Comparison of ENCODE assay signal across 8 cellular contexts in the genomic region with DNA sequence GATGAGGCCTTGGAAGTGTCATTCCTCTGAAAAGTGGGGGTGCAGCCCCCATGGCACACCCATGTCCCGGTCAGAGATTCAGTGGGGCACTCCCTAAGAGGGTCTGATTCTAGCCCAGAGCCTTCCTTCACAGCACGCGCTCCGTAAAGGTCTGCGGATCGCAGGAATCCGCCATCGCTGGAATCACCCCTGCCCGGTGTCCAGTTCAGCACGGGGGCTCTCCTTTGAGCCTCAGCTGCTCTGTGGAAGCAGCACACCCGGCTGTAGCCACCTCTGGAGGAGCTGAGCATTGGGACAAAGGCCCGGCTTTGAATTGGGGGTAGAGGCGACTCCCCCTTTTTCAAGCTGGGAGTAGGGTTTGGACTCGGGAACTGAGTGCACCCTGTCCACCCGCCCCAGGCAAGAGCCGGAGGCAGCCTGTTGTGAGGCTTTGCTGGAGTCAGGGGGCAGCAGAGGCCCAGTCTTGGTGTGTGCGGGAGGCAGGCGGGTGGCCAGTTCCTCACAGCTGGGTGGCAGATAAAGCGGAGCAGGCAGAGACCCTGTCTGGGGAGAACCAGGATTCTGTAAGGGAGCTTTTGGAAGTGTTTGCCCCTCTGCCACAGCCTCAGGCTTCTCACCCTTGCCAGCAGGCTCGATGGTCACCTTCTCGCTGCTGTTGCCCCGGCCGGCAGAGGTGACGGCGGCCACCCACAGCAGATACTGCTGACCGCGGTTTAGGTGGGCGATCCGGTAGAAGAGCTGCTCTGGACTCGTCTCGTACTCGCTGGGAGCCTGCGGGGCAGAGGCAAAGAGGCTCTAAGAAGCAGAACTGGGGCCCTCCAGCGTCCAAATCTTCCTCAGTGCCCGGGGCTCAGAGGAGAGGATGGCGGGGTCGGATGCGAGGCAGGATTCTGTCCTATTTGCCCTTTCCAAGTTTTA.
DNase-seq lines count a peak whose midpoint lies in the region; ATAC-seq and TF ChIP-seq lines count a peak whose summit lies in the region.

No MANE protein-coding gene starts in this region.

- DNase-seq in AG08395 (ENCODE audit: low spot score) (peak; percentile 75), GM12865 (ENCODE audit: low read depth) (peak; percentile 35), NCI-H526 treated with DMSO at 0.1 percent for 48 hours (lab: John Stamatoyannopoulos, UW) (peak; percentile 65), dermis blood vessel endothelial cell (peak; percentile 55), mucosa of descending colon (peak in 2 of 3 donors; percentile 56 to 65), NCI-H128 (lab: John Stamatoyannopoulos, UW; ENCODE audit: unreplicated experiment) (no peak), DMS114 treated with DMSO at 0.1 percent for 48 hours (lab: John Stamatoyannopoulos, UW; ENCODE audit: unreplicated experiment) (no peak), NAMALWA (ENCODE audit: low spot score) (no peak)

- H3K9me3 ChIP-seq in mucosa of descending colon, result no peaks in the 10 kb centered on the region

- no peaks in the 10 kb centered on the region for H3K4me1 ChIP-seq in mucosa of descending colon (ENCODE audit: low read depth)

- peak; percentile 72 for ATAC-seq in mucosa of descending colon

- peak; percentile 42 for TF ChIP-seq CTCF in GM12865 (IDR thresholded peaks at IDR 0.05; ENCODE audit: insufficient read depth, low read depth, low read length, missing control alignments)
- peak; percentile 14 for TF ChIP-seq CTCF in mucosa of descending colon (IDR thresholded peaks at IDR 0.05)

- H3K4me3 ChIP-seq in GM12865 (ENCODE audit: low read depth, low read length) (no peak overlapping the region), mucosa of descending colon (no peak overlapping the region)

- intact Hi-C loops in mucosa of descending colon (cut with DNase I, micrococcal nuclease), result no loop called here

- no peaks in the 10 kb centered on the region for H3K36me3 ChIP-seq in mucosa of descending colon (ENCODE audit: low read depth)

Comparison
In these comparisons a context has a peak if more than half of its experiments do, and no peak if none do; other contexts are left out.
1. DNase-seq: peak in AG08395 (single experiment), GM12865 (single experiment), NCI-H526 treated with DMSO at 0.1 percent for 48 hours (single experiment), dermis blood vessel endothelial cell (single experiment) and mucosa of descending colon (2 of 3); none in NCI-H128 (single experiment), DMS114 treated with DMSO at 0.1 percent for 48 hours (single experiment) and NAMALWA (single experiment).